ENCODE assay signal across 8 cellular contexts in genomic region chr20:45450097-45450818, GRCh38. TPM values are rescaled to one million over a fixed set of nuclear protein-coding genes. Genes with fewer than 3 reads are reported as not detected.
A peak's percentile ranks its signal among the peaks of the same experiment; 100 is the strongest.
DNase-seq lines count a peak whose midpoint lies in the region; ATAC-seq, FAIRE-seq and TF ChIP-seq lines count a peak whose summit lies in the region.

No MANE protein-coding gene starts in this region.

- H3K79me2 ChIP-seq in GM23248 (ENCODE audit: insufficient read depth) = no peaks in the 10 kb centered on the region

- H2AFZ ChIP-seq in GM23248 = no peak overlapping the region

- FAIRE-seq in bronchial epithelial cell (lab: Jason Lieb, UNC) = no peak

- H3K36me3 Mint-ChIP-seq in CD14-positive monocyte = no peaks in the 10 kb centered on the region

- peaks cover 33% of the 10 kb centered on the region for H3K4me1 Mint-ChIP-seq in CD14-positive monocyte

- H3K27me3 ChIP-seq in GM23248 (replicated peaks; ENCODE audit: insufficient read depth) (peaks cover 12% of the 10 kb centered on the region; the same call in 1 of the 2 replicates), bronchial epithelial cell (ENCODE audit: control insufficient read depth, insufficient read depth, low read length) (peaks cover 3% of the 10 kb centered on the region), liver (ENCODE audit: control insufficient read depth in 4 of 4, insufficient read depth in 4 of 4, low read length in 3 of 4) (no peaks in the 10 kb centered on the region), vagina (no peaks in the 10 kb centered on the region)

- intact Hi-C loops in CD14-positive monocyte (cut with micrococcal nuclease) = loop anchor here in 1 of 2 donors (5.0 kb wide), 1 partner anchor 133 kb away; no protein-coding TSS in a partner anchor
- intact Hi-C loops in vagina (cut with DNase I) = no loop called here

- no peaks in the 10 kb centered on the region for H3K9me3 Mint-ChIP-seq in CD14-positive monocyte

- no peak overlapping the region for H3K27ac Mint-ChIP-seq in CD14-positive monocyte

- peak; percentile 71 to 77 for TF ChIP-seq RAD21 in liver (IDR thresholded peaks at IDR 0.05)

- in situ Hi-C loops in GM23248 (cut with MboI) = loop anchor here (25.0 kb wide), 1 partner anchor 312 kb away; no protein-coding TSS in a partner anchor

- H3K4me3 Mint-ChIP-seq in CD14-positive monocyte = no peak overlapping the region

- 64 to 69% methylated on average over 5 of the region's 5 CpGs for WGBS in GM23248 (ENCODE audit: low coverage in 1 of 2, low lambda C conversion rate in 2 of 2, missing lambda C conversion rate in 2 of 2), 2 experiments
- 65% methylated on average over 5 of the region's 5 CpGs for WGBS in liver

- H3K4me3 ChIP-seq in GM23248 (no peak overlapping the region), bronchial epithelial cell (ENCODE audit: low read depth, low read length) (no peak overlapping the region), liver (ENCODE audit: low read depth in 1 of 3, low read length in 3 of 3) (no peak overlapping the region), vagina (no peak overlapping the region)

- TF ChIP-seq CTCF in CD14-positive monocyte (IDR thresholded peaks at IDR 0.05) (peak; percentile 88), bronchial epithelial cell (IDR thresholded peaks at IDR 0.05; ENCODE audit: insufficient read depth, low read length, severe bottlenecking) (peak; percentile 47), liver (IDR thresholded peaks at IDR 0.05; ENCODE audit: low read depth, low read length, missing input control) (peak; percentile 61), vagina (IDR thresholded peaks at IDR 0.05) (peak in 2 of 3 experiments; percentile 20 to 29)

- no peaks in the 10 kb centered on the region for H3F3A ChIP-seq in GM23248 (ENCODE audit: insufficient read depth)

- no peak for TF ChIP-seq POLR2A in vagina (IDR thresholded peaks at IDR 0.05)

- H3K9me3 ChIP-seq in GM23248 (ENCODE audit: low read depth) = no peaks in the 10 kb centered on the region
- no peaks in the 10 kb centered on the region for H3K9me3 ChIP-seq in liver (ENCODE audit: control insufficient read depth in 4 of 4, low read length in 3 of 4)
- no peaks in the 10 kb centered on the region for H3K9me3 ChIP-seq in vagina

- H3K9me2 ChIP-seq in GM23248 (ENCODE audit: insufficient read depth) = no peaks in the 10 kb centered on the region

- no peak overlapping the region for H3K27ac ChIP-seq in GM23248
- H3K27ac ChIP-seq in liver (ENCODE audit: low read depth in 1 of 2, low read length in 2 of 2) = no peak overlapping the region
- H3K27ac ChIP-seq in vagina = no peak overlapping the region

- DNase-seq in CD14-positive monocyte (ENCODE audit: low spot score) (peak; percentile 62), GM23248 (peak; percentile 80), NCI-H748 treated with DMSO at 0.1 percent for 48 hours (lab: John Stamatoyannopoulos, UW) (peak; percentile 15), bronchial epithelial cell (ENCODE audit: low read depth) (peak; percentile 62), vagina (ENCODE audit: extremely low spot score in 2 of 2) (no peak)

- H3K4me1 ChIP-seq in GM23248 (ENCODE audit: insufficient read depth) = no peaks in the 10 kb centered on the region
- H3K4me1 ChIP-seq in liver (ENCODE audit: control insufficient read depth in 4 of 4, insufficient read depth in 4 of 4, low read length in 3 of 4) = no peaks in the 10 kb centered on the region
- H3K4me1 ChIP-seq in vagina = no peaks in the 10 kb centered on the region

- H3K27me3 Mint-ChIP-seq in CD14-positive monocyte (ENCODE audit: low read depth in 3 of 3) = peaks cover 3 to 11% (median 6%) of the 10 kb centered on the region in 3 donors

- no peak for ATAC-seq in HG03432 (IDR thresholded peaks at IDR 0.05; ENCODE audit: unreplicated experiment)
- no peak for ATAC-seq in HG03469 (IDR thresholded peaks at IDR 0.05; ENCODE audit: unreplicated experiment)

- no peak overlapping the region for H3K4me2 ChIP-seq in GM23248 (ENCODE audit: unreplicated experiment)

- no peak overlapping the region for H3K9ac ChIP-seq in GM23248
- no peak overlapping the region for H3K9ac ChIP-seq in liver (ENCODE audit: low read depth in 1 of 2, low read length in 2 of 2)

- no peaks in the 10 kb centered on the region for H3K36me3 ChIP-seq in GM23248 (ENCODE audit: low read depth)
- H3K36me3 ChIP-seq in bronchial epithelial cell (ENCODE audit: control insufficient read depth, insufficient read depth, low read length) = no peaks in the 10 kb centered on the region
- H3K36me3 ChIP-seq in liver (ENCODE audit: control insufficient read depth in 4 of 4, insufficient read depth in 3 of 4, low read depth in 1 of 4, low read length in 3 of 4) = no peaks in the 10 kb centered on the region
- H3K36me3 ChIP-seq in vagina = no peaks in the 10 kb centered on the region

- no peaks in the 10 kb centered on the region for H4K20me1 ChIP-seq in GM23248 (ENCODE audit: insufficient read depth)

TF ChIP-seq in liver, 16 proteins besides CTCF, POLR2A, EP300 and RAD21:
- TF ChIP-seq RXRA (IDR thresholded peaks at IDR 0.05) (no peak), ZBTB33 (IDR thresholded peaks at IDR 0.05) (no peak), TAF1 (conservative IDR thresholded peaks at IDR 0.05) (no peak)
- TF ChIP-seq, protein P1, sequence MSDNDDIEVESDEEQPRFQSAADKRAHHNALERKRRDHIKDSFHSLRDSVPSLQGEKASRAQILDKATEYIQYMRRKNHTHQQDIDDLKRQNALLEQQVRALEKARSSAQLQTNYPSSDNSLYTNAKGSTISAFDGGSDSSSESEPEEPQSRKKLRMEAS (IDR thresholded peaks at IDR 0.05) = no peak
- TF ChIP-seq, protein P2, sequence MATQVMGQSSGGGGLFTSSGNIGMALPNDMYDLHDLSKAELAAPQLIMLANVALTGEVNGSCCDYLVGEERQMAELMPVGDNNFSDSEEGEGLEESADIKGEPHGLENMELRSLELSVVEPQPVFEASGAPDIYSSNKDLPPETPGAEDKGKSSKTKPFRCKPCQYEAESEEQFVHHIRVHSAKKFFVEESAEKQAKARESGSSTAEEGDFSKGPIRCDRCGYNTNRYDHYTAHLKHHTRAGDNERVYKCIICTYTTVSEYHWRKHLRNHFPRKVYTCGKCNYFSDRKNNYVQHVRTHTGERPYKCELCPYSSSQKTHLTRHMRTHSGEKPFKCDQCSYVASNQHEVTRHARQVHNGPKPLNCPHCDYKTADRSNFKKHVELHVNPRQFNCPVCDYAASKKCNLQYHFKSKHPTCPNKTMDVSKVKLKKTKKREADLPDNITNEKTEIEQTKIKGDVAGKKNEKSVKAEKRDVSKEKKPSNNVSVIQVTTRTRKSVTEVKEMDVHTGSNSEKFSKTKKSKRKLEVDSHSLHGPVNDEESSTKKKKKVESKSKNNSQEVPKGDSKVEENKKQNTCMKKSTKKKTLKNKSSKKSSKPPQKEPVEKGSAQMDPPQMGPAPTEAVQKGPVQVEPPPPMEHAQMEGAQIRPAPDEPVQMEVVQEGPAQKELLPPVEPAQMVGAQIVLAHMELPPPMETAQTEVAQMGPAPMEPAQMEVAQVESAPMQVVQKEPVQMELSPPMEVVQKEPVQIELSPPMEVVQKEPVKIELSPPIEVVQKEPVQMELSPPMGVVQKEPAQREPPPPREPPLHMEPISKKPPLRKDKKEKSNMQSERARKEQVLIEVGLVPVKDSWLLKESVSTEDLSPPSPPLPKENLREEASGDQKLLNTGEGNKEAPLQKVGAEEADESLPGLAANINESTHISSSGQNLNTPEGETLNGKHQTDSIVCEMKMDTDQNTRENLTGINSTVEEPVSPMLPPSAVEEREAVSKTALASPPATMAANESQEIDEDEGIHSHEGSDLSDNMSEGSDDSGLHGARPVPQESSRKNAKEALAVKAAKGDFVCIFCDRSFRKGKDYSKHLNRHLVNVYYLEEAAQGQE (IDR thresholded peaks at IDR 0.05) = no peak

RNA-seq across cellular contexts. Expression of gene WFDC2, which starts 19.3 kb away (rescaled TPM):
- polyA plus RNA-seq in CD14-positive monocyte (not detected), GM23248 (2016; fragmentation: Nextera tagmentation; extraction: Ambion mirVana) (not detected in 2 replicates), liver (1 to 10 TPM; 1.3 to 1.8 TPM)
- not detected in 2 replicates for total RNA-seq in GM23248 (2014; rRNA removed; shearing (Covaris generic))
- total RNA-seq in bronchial epithelial cell (not detected in 2 replicates), liver (not detected), vagina (2.2 TPM)

RNA-seq across cellular contexts. Expression of gene PIGT, which starts 34.3 kb away (rescaled TPM):
- 10 to 100 TPM; 59.7 to 87.6 TPM for polyA plus RNA-seq in CD14-positive monocyte
- total RNA-seq in GM23248 (2014; rRNA removed; shearing (Covaris generic)) = 108 and 138 TPM in 2 replicates
- 190 and 198 TPM in 2 replicates for polyA plus RNA-seq in GM23248 (2016; fragmentation: Nextera tagmentation; extraction: Ambion mirVana)
- total RNA-seq in bronchial epithelial cell = 14.7 and 20.1 TPM in 2 replicates
- total RNA-seq in liver = 10 to 100 TPM; 14.4 to 20.7 TPM
- 10 to 100 TPM; 47.6 to 64.5 TPM for polyA plus RNA-seq in liver
- total RNA-seq in vagina = 81.0 TPM

RNA-seq across cellular contexts. Expression of gene DBNDD2, which starts 42.2 kb away (rescaled TPM):
- polyA plus RNA-seq in CD14-positive monocyte (10 to 100 TPM; 15.6 to 21.9 TPM), GM23248 (2016; fragmentation: Nextera tagmentation; extraction: Ambion mirVana) (27.9 and 30.0 TPM in 2 replicates), liver (1 to 10 TPM; 2.2 to 4.6 TPM)
- total RNA-seq in GM23248 (2014; rRNA removed; shearing (Covaris generic)) = 5.1 and 5.7 TPM in 2 replicates
- total RNA-seq in bronchial epithelial cell (12.9 and 18.2 TPM in 2 replicates), liver (1 to 10 TPM; 2.1 to 3.2 TPM), vagina (57.0 TPM)

Comparison
In these comparisons a context has a peak if more than half of its experiments do, and no peak if none do; other contexts are left out.
1. DNase-seq: peak in CD14-positive monocyte (single experiment), GM23248 (single experiment), NCI-H748 treated with DMSO at 0.1 percent for 48 hours (single experiment) and bronchial epithelial cell (single experiment); none in vagina (0 of 2).
2. CTCF ChIP-seq: peak in every context shown above with its lines; median percentile 88 in CD14-positive monocyte; 61 in liver; 47 in bronchial epithelial cell; 24 in vagina.